In genomic region chr12:27940245-27940644, GRCh38 we compare ENCODE assay signal across 12 cellular contexts. TPM values are rescaled to one million over a fixed set of nuclear protein-coding genes. Genes with fewer than 3 reads are reported as not detected.
DNase-seq lines count a peak whose midpoint lies in the region; ATAC-seq, FAIRE-seq and TF ChIP-seq lines count a peak whose summit lies in the region.
"Had no signal": no experiment of that assay in that cellular context is flagged by ENCODE, and none has a peak within 500 bp of the region (broad histone marks: within the 10 kb centered on the region; RNA-seq: fewer than 3 reads in every experiment).

No MANE protein-coding gene starts in this region.

- no peaks in the 10 kb centered on the region for H3K9me1 ChIP-seq in K562 (ENCODE audit: control insufficient read depth, insufficient read depth, low read length)

- TF ChIP-seq CTCF in OCI-LY3 (IDR thresholded peaks at IDR 0.05; ENCODE audit: low read depth, low read length): no peak
- TF ChIP-seq CTCF in K562 (IDR thresholded peaks at IDR 0.05 in 2 of 3, conservative IDR thresholded peaks at IDR 0.05 in 1 of 3; ENCODE audit: insufficient read depth in 2 of 3, low read depth in 1 of 3, low read length in 3 of 3): no peak
- TF ChIP-seq CTCF in lower lobe of right lung (IDR thresholded peaks at IDR 0.05): no peak
- TF ChIP-seq CTCF in OCI-LY7 (conservative IDR thresholded peaks at IDR 0.05; ENCODE audit: low read length): no peak

- WGBS in K562 (ENCODE audit: insufficient coverage, low coverage, missing lambda C conversion rate): 83% methylated on average over 4 of the region's 4 CpGs

- H3K27me3 ChIP-seq in OCI-LY3 (ENCODE audit: low read depth, low read length) (no peaks in the 10 kb centered on the region), K562 (ENCODE audit: control insufficient read depth in 2 of 2, insufficient read depth in 2 of 2, low read length in 2 of 2) (no peaks in the 10 kb centered on the region), lower lobe of right lung (ENCODE audit: low read depth) (no peaks in the 10 kb centered on the region)

- no peaks in the 10 kb centered on the region for H3K36me3 ChIP-seq in OCI-LY3 (replicated peaks; ENCODE audit: low read depth, low read length)
- H3K36me3 ChIP-seq in K562 (ENCODE audit: control insufficient read depth, insufficient read depth, low read length): no peaks in the 10 kb centered on the region
- H3K36me3 ChIP-seq in lower lobe of right lung: no peaks in the 10 kb centered on the region
- H3K36me3 ChIP-seq in OCI-LY7 (ENCODE audit: insufficient read depth, low read length): no peaks in the 10 kb centered on the region

- peaks cover 7% of the 10 kb centered on the region for H3K27me3 Mint-ChIP-seq in activated naive CD4-positive, alpha-beta T cell treated with anti-CD3 and anti-CD28 coated beads, Interleukin-2, amount 50 U/mL, for 24 hours

- H3K9me3 ChIP-seq in OCI-LY3 (ENCODE audit: insufficient read depth, low read length) (no peaks in the 10 kb centered on the region), K562 (replicated peaks; ENCODE audit: control insufficient read depth, insufficient read depth, low read depth, low read length) (no peaks in the 10 kb centered on the region), lower lobe of right lung (no peaks in the 10 kb centered on the region), OCI-LY7 (ENCODE audit: low read length) (no peaks in the 10 kb centered on the region)
- H3K9me3 ChIP-seq: A549 had no signal

- H3K4me3 Mint-ChIP-seq in activated naive CD4-positive, alpha-beta T cell treated with anti-CD3 and anti-CD28 coated beads, Interleukin-2, amount 50 U/mL, for 24 hours: no peak overlapping the region
- H3K4me3 Mint-ChIP-seq: CD4-positive, alpha-beta T cell had no signal

- H3K4me1 ChIP-seq in OCI-LY3 (ENCODE audit: low read length): no peaks in the 10 kb centered on the region
- H3K4me1 ChIP-seq in K562 (replicated peaks in 1 of 2; ENCODE audit: control insufficient read depth in 2 of 2, insufficient read depth in 2 of 2, low read length in 2 of 2): no peaks in the 10 kb centered on the region
- H3K4me1 ChIP-seq in lower lobe of right lung: no peaks in the 10 kb centered on the region
- no peaks in the 10 kb centered on the region for H3K4me1 ChIP-seq in OCI-LY7 (ENCODE audit: insufficient read depth, low read length, poor library complexity, severe bottlenecking)
- H3K4me1 ChIP-seq: A549 had no signal

- in situ Hi-C loops in K562 (cut with MboI): no loop called here

- H3K4me2 ChIP-seq in OCI-LY3 (ENCODE audit: low read length) (0 out of 2 replicates have a peak overlapping the region, but pooled peaks have one; percentile 26), K562 (ENCODE audit: insufficient read depth, low read length) (no peak overlapping the region), OCI-LY7 (ENCODE audit: low read length) (no peak overlapping the region)
- H3K4me2 ChIP-seq: A549 had no signal

- FAIRE-seq in K562 (lab: Jason Lieb, UNC): no peak

- no peak overlapping the region for H3K9ac ChIP-seq in OCI-LY3 (ENCODE audit: low read length)
- H3K9ac ChIP-seq in K562 (ENCODE audit: insufficient read depth in 1 of 2, low read depth in 2 of 2, low read length in 2 of 2): no peak overlapping the region

- H3K9me3 Mint-ChIP-seq in activated naive CD4-positive, alpha-beta T cell treated with anti-CD3 and anti-CD28 coated beads, Interleukin-2, amount 50 U/mL, for 24 hours: no peaks in the 10 kb centered on the region
- H3K9me3 Mint-ChIP-seq: CD4-positive, alpha-beta T cell had no signal

- no peak for TF ChIP-seq POLR2A in K562 (conservative IDR thresholded peaks at IDR 0.05)

- H3K79me2 ChIP-seq in OCI-LY3 (ENCODE audit: low read length): no peaks in the 10 kb centered on the region
- no peaks in the 10 kb centered on the region for H3K79me2 ChIP-seq in K562 (ENCODE audit: control insufficient read depth, insufficient read depth, low read length)
- no peaks in the 10 kb centered on the region for H3K79me2 ChIP-seq in OCI-LY7 (ENCODE audit: insufficient read depth, low read depth, low read length)

- no peaks in the 10 kb centered on the region for H4K20me1 ChIP-seq in OCI-LY3 (ENCODE audit: insufficient read depth, low read length)
- no peaks in the 10 kb centered on the region for H4K20me1 ChIP-seq in K562 (replicated peaks; ENCODE audit: control insufficient read depth, insufficient read depth, low read length)
- H4K20me1 ChIP-seq in OCI-LY7 (ENCODE audit: insufficient read depth, low read length): no peaks in the 10 kb centered on the region

- CTCF ChIA-PET in K562 (lab: Yijun Ruan, JAX; ENCODE audit: low intra/inter-chr PET ratio): interaction anchor here (1.8 kb wide), 1 partner anchor 207 kb away, joined by 20 read pairs; no protein-coding TSS in a partner anchor
- CTCF ChIA-PET in OCI-LY7 (lab: Charles Lee; ENCODE audit: unreplicated experiment): no interaction called here

- no peak overlapping the region for H3K27ac ChIP-seq in OCI-LY3 (ENCODE audit: low read length)
- no peak overlapping the region for H3K27ac ChIP-seq in K562 (ENCODE audit: extremely low read depth, low read depth, low read length)
- no peak overlapping the region for H3K27ac ChIP-seq in lower lobe of right lung
- H3K27ac ChIP-seq in OCI-LY7 (ENCODE audit: low read depth, low read length, poor library complexity, severe bottlenecking): no peak overlapping the region
- H3K27ac ChIP-seq: 22Rv1, A549, C4-2B had no signal

- intact Hi-C loops in K562 (cut with micrococcal nuclease) (loop anchor here (1.0 to 10.0 kb wide), 2 partner anchors 95 to 207 kb away; no protein-coding TSS in a partner anchor), Right ventricle myocardium inferior (cut with DNase I) (loop anchor here (2.0 to 10.0 kb wide), 2 partner anchors 115 to 207 kb away; no protein-coding TSS in a partner anchor), lower lobe of right lung (cut with DNase I) (no loop called here), OCI-LY7 (cut with micrococcal nuclease; ENCODE audit: unreplicated experiment) (loop anchor here (2.0 kb wide), 1 partner anchor 207 kb away; no protein-coding TSS in a partner anchor)

- H3K9me2 ChIP-seq in OCI-LY7 (ENCODE audit: insufficient read depth, low read length): no peaks in the 10 kb centered on the region

- POLR2A ChIA-PET in K562 (lab: Yijun Ruan, JAX): interaction anchor here (0.9 to 1.4 kb wide), 4 partner anchors 135 to 208 kb away, joined by 3 read pairs; no protein-coding TSS in a partner anchor
- POLR2A ChIA-PET in OCI-LY7 (lab: Charles Lee): no interaction called here

- no peak for TF ChIP-seq RAD21 in K562 (CRISPR knock-in tag; conservative IDR thresholded peaks at IDR 0.05 in 1 of 2, IDR thresholded peaks at IDR 0.05 in 1 of 2)

- peaks cover 3% of the 10 kb centered on the region for H3K4me1 Mint-ChIP-seq in activated naive CD4-positive, alpha-beta T cell treated with anti-CD3 and anti-CD28 coated beads, Interleukin-2, amount 50 U/mL, for 24 hours

- H3K4me3 ChIP-seq in OCI-LY3 (ENCODE audit: low read length): no peak overlapping the region
- no peak overlapping the region for H3K4me3 ChIP-seq in K562
- no peak overlapping the region for H3K4me3 ChIP-seq in lower lobe of right lung
- H3K4me3 ChIP-seq in OCI-LY7 (ENCODE audit: low read depth, low read length, poor library complexity, severe bottlenecking): no peak overlapping the region
- H3K4me3 ChIP-seq: A549 had no signal

- peak overlapping the region; percentile 56 for H3K27ac Mint-ChIP-seq in activated naive CD4-positive, alpha-beta T cell treated with anti-CD3 and anti-CD28 coated beads, Interleukin-2, amount 50 U/mL, for 24 hours
- H3K27ac Mint-ChIP-seq: CD4-positive, alpha-beta T cell had no signal

- no peak for DNase-seq in activated naive CD4-positive, alpha-beta T cell (lab: John Stamatoyannopoulos, UW)
- DNase-seq in K562 (ENCODE audit: extremely low read depth in 1 of 4, low spot score in 3 of 4) (no peak), Right ventricle myocardium inferior (ENCODE audit: missing footprints) (no peak), lower lobe of right lung (no peak), OCI-LY7 (ENCODE audit: low spot score) (no peak)
- DNase-seq: DMS79 had no signal

- no peak for TF ChIP-seq EP300 in K562 (IDR thresholded peaks at IDR 0.05; ENCODE audit: low read length)

- no peaks in the 10 kb centered on the region for H3K36me3 Mint-ChIP-seq in activated naive CD4-positive, alpha-beta T cell treated with anti-CD3 and anti-CD28 coated beads, Interleukin-2, amount 50 U/mL, for 24 hours

- ATAC-seq in K562: no peak
- ATAC-seq in Right ventricle myocardium inferior: no peak
- no peak for ATAC-seq in lower lobe of right lung

- H2AFZ ChIP-seq in OCI-LY3 (ENCODE audit: low read depth, low read length): no peak overlapping the region
- H2AFZ ChIP-seq in K562 (ENCODE audit: low read depth, low read length): peak overlapping the region; percentile 60
- no peak overlapping the region for H2AFZ ChIP-seq in OCI-LY7 (ENCODE audit: low read length)

- no TSS peak for BruUV-seq in K562 (replicated peaks; lab: Mats Ljungman, UMichigan)
- no TSS peak for BruUV-seq in OCI-LY7 (replicated peaks; lab: Mats Ljungman, UMichigan)

TF ChIP-seq in K562, 482 proteins besides CTCF, POLR2A, EP300 and RAD21:
- TF ChIP-seq ZNF121 (CRISPR knock-in tag; conservative IDR thresholded peaks at IDR 0.05) (peak; percentile 76), RBM25 (IDR thresholded peaks at IDR 0.05; ENCODE audit: low read depth, low read length, severe bottlenecking) (peak; percentile 52), NFIX (CRISPR knock-in tag; IDR thresholded peaks at IDR 0.05; ENCODE audit: low read depth) (no peak)

RNA-seq across cellular contexts. Expression of gene PTHLH, which starts 32.3 kb away (rescaled TPM):
- total RNA-seq in K562 (2011; cell fraction: chromatin; rRNA removed; ENCODE audit: low replicate concordance): 2.9 and 3.2 TPM in 2 replicates
- total RNA-seq in K562 (2011; cell fraction: nucleolus; rRNA removed): 1.6 and 4.0 TPM in 2 replicates
- 2.7 and 3.4 TPM in 2 replicates for total RNA-seq in K562 (2011; cell fraction: nucleoplasm; rRNA removed)
- total RNA-seq in K562 (2014; rRNA removed) (0.91 and 1.2 TPM in 2 replicates), K562 (2014; rRNA removed; fragmentation: Illumina TruSeq; extraction: Trizol) (0.40 and 0.54 TPM in 2 replicates), K562 (2015; rRNA removed; fragmentation: Illumina TruSeq; extraction: Trizol) (0.23 and 0.51 TPM in 2 replicates), K562 (2021) (0.78 and 0.98 TPM in 2 replicates), Right ventricle myocardium inferior (not detected), lower lobe of right lung (0.21 TPM), OCI-LY7 (2022) (not detected in 2 replicates)
- polyA plus RNA-seq in K562 (2011; rRNA removed) (1.1 and 2.5 TPM in 2 replicates), K562 (2014; fragmentation: Illumina TruSeq; extraction: Trizol) (0.68 and 0.85 TPM in 2 replicates), K562 (2014; fragmentation: Nextera tagmentation; extraction: Ambion mirVana) (under 1 TPM; 0.14 TPM), K562 (2014; rRNA removed) (0.74 and 1.2 TPM in 2 replicates)
- polyA plus RNA-seq in K562 (2011; cell fraction: cytosol; rRNA removed): 1.7 and 5.0 TPM in 2 replicates
- 1.7 and 2.2 TPM in 2 replicates for polyA plus RNA-seq in K562 (2011; cell fraction: nucleus; rRNA removed)
- polyA plus RNA-seq in K562 (2012): 1.2 and 1.4 TPM in 2 replicates
- polyA minus RNA-seq in K562 (2011; rRNA and poly(A)+ RNA removed): 0.60 and 2.7 TPM in 2 replicates
- polyA minus RNA-seq in K562 (2011; cell fraction: cytosol; rRNA and poly(A)+ RNA removed): not detected in 2 replicates
- polyA minus RNA-seq in K562 (2011; cell fraction: nucleus; rRNA and poly(A)+ RNA removed): 2.0 and 2.6 TPM in 2 replicates
- not detected in 2 replicates for total RNA-seq in OCI-LY7 (2014; rRNA removed; shearing (Covaris generic))
- total RNA-seq: CD4-positive, alpha-beta T cell had no signal
